ENCODE assay signal across 14 cellular contexts in genomic region chr2:34912084-34912483, GRCh38.
DNase-seq lines count a peak whose midpoint lies in the region; ATAC-seq, FAIRE-seq and TF ChIP-seq lines count a peak whose summit lies in the region.
"Had no signal": no experiment of that assay in that cellular context is flagged by ENCODE, and none has a peak within 500 bp of the region (broad histone marks: within the 10 kb centered on the region; RNA-seq: fewer than 3 reads in every experiment).

No MANE protein-coding gene starts in this region.

- no peaks in the 10 kb centered on the region for H3K4me1 ChIP-seq in GM12878 (ENCODE audit: control insufficient read depth, insufficient read depth, low read length)
- no peaks in the 10 kb centered on the region for H3K4me1 ChIP-seq in CD4-positive, alpha-beta memory T cell (ENCODE audit: insufficient read depth, low read length)
- H3K4me1 ChIP-seq: heart right ventricle, parathyroid adenoma had no signal

- no peak overlapping the region for H3K4me2 ChIP-seq in GM12878 (ENCODE audit: control insufficient read depth, insufficient read depth)

- intact Hi-C loops in GM12878 (cut with micrococcal nuclease; ENCODE audit: unreplicated experiment) = no loop called here
- intact Hi-C loops in CD4-positive, alpha-beta memory T cell (cut with micrococcal nuclease) = no loop called here

- in situ Hi-C loops in GM12878 (cut with MboI) = no loop called here
- in situ Hi-C loops in KBM-7 (cut with MboI; ENCODE audit: low pct_unique_long_range_greater_than_20kb, low sequenced_read_pairs) = no loop called here

- H3K36me3 ChIP-seq in GM12878 (ENCODE audit: control insufficient read depth in 2 of 2, insufficient read depth in 2 of 2, low read length in 1 of 2) = no peaks in the 10 kb centered on the region
- H3K36me3 ChIP-seq in CD4-positive, alpha-beta memory T cell (ENCODE audit: insufficient read depth, low read length) = no peaks in the 10 kb centered on the region
- H3K36me3 ChIP-seq: heart right ventricle, thoracic aorta had no signal

- no peak overlapping the region for H3K4me3 Mint-ChIP-seq in stimulated activated effector memory CD8-positive, alpha-beta T cell treated with anti-CD3 and anti-CD28 coated beads, Interleukin-12 subunit alpha, Interleukin-12 subunit beta, amount 100 ng/mL, for 72 hours
- no peak overlapping the region for H3K4me3 Mint-ChIP-seq in CD4-positive, alpha-beta memory T cell

- DNase-seq in GM12878 (ENCODE audit: low read depth, low spot score) (peak; percentile 9), KBM-7 (no peak)
- no peak for DNase-seq in stimulated activated effector memory CD8-positive, alpha-beta T cell treated with anti-CD3 and anti-CD28 coated beads, Interleukin-12 subunit alpha, Interleukin-12 subunit beta, amount 100 ng/mL, for 72 hours (ENCODE audit: low spot score in 2 of 2)
- no peak for DNase-seq in CD4-positive, alpha-beta memory T cell
- DNase-seq: aorta, heart right ventricle, NCI-H187 treated with DMSO at 0.1 percent for 48 hours had no signal

- RAD21 ChIA-PET in GM12878 (lab: Charles Lee; ENCODE audit: unreplicated experiment) = no interaction called here

- no peak for TF ChIP-seq POLR2A in GM12878 (IDR thresholded peaks at IDR 0.05; ENCODE audit: low read depth, low read length)

- H4K20me1 ChIP-seq in GM12878 (ENCODE audit: control insufficient read depth, insufficient read depth) = no peaks in the 10 kb centered on the region

- H3K79me2 ChIP-seq in GM12878 (ENCODE audit: control insufficient read depth, insufficient read depth, low read length) = no peaks in the 10 kb centered on the region
- H3K79me2 ChIP-seq: parathyroid adenoma had no signal

- peak; percentile 31 for FAIRE-seq in GM12878 (lab: Jason Lieb, UNC)
- FAIRE-seq: GM18507, HTR-8/SVneo had no signal

- H2AFZ ChIP-seq in GM12878 (ENCODE audit: control insufficient read depth, low read depth, low read length) = no peak overlapping the region
- H2AFZ ChIP-seq: parathyroid adenoma had no signal

- no peak for TF ChIP-seq RAD21 in GM12878 (IDR thresholded peaks at IDR 0.05; ENCODE audit: insufficient read depth, low read depth, low read length)

- BruUV-seq in GM12878 (replicated peaks; lab: Mats Ljungman, UMichigan) = no TSS peak

- no peaks in the 10 kb centered on the region for H3K9me3 ChIP-seq in GM12878 (replicated peaks; ENCODE audit: control insufficient read depth, insufficient read depth, low read length)
- H3K9me3 ChIP-seq in CD4-positive, alpha-beta memory T cell (ENCODE audit: control insufficient read depth in 1 of 2, low read length in 2 of 2) = peaks cover 0 to 4% of the 10 kb centered on the region in 2 donors
- H3K9me3 ChIP-seq: thoracic aorta had no signal

- H3K27me3 ChIP-seq in GM12878 (replicated peaks in 1 of 2; ENCODE audit: control insufficient read depth in 2 of 2, insufficient read depth in 2 of 2, low read length in 1 of 2) = no peaks in the 10 kb centered on the region
- H3K27me3 ChIP-seq in CD4-positive, alpha-beta memory T cell (ENCODE audit: insufficient read depth, low read length) = no peaks in the 10 kb centered on the region
- H3K27me3 ChIP-seq: heart right ventricle had no signal

- H3K9ac ChIP-seq in GM12878 (ENCODE audit: control insufficient read depth, insufficient read depth, low read length) = no peak overlapping the region
- H3K9ac ChIP-seq: parathyroid adenoma had no signal

- CTCF ChIA-PET in GM12878 (lab: Yijun Ruan, JAX) = interaction anchor here (0.6 kb wide), 1 partner anchor 232 kb away, joined by 3 read pairs; no protein-coding TSS in a partner anchor
- CTCF ChIA-PET in CD4-positive, alpha-beta memory T cell (lab: Charles Lee; ENCODE audit: partially characterized antibody) = no interaction called here

- SMC1A ChIA-PET in GM12878 (lab: Charles Lee; ENCODE audit: uncharacterized antibody, unreplicated experiment) = no interaction called here

- WGBS in GM12878 (ENCODE audit: insufficient coverage, insufficient replicate concordance, low lambda C conversion rate, missing lambda C conversion rate) = 18% methylated on average over 2 of the region's 2 CpGs

- POLR2A ChIA-PET in GM12878 (lab: Charles Lee) = no interaction called here
- POLR2A ChIA-PET in CD4-positive, alpha-beta memory T cell (lab: Charles Lee; ENCODE audit: partially characterized antibody) = no interaction called here

- H3K27me3 Mint-ChIP-seq in CD4-positive, alpha-beta memory T cell = no peaks in the 10 kb centered on the region

- H3K4me1 Mint-ChIP-seq in stimulated activated effector memory CD8-positive, alpha-beta T cell treated with anti-CD3 and anti-CD28 coated beads, Interleukin-12 subunit alpha, Interleukin-12 subunit beta, amount 100 ng/mL, for 72 hours = no peaks in the 10 kb centered on the region
- H3K4me1 Mint-ChIP-seq in CD4-positive, alpha-beta memory T cell = no peaks in the 10 kb centered on the region

- no peak for TF ChIP-seq EP300 in GM12878 (IDR thresholded peaks at IDR 0.05; ENCODE audit: borderline replicate concordance in 1 of 2, control insufficient read depth in 1 of 2, low read depth in 2 of 2, low read length in 2 of 2)

- H3K36me3 Mint-ChIP-seq in stimulated activated effector memory CD8-positive, alpha-beta T cell treated with anti-CD3 and anti-CD28 coated beads, Interleukin-12 subunit alpha, Interleukin-12 subunit beta, amount 100 ng/mL, for 72 hours = no peaks in the 10 kb centered on the region
- H3K36me3 Mint-ChIP-seq in CD4-positive, alpha-beta memory T cell = no peaks in the 10 kb centered on the region

- H3K27ac Mint-ChIP-seq in stimulated activated effector memory CD8-positive, alpha-beta T cell treated with anti-CD3 and anti-CD28 coated beads, Interleukin-12 subunit alpha, Interleukin-12 subunit beta, amount 100 ng/mL, for 72 hours = no peak overlapping the region
- H3K27ac Mint-ChIP-seq in CD4-positive, alpha-beta memory T cell = no peak overlapping the region

- no peak for TF ChIP-seq CTCF in GM12878 (IDR thresholded peaks at IDR 0.05 in 2 of 3, conservative IDR thresholded peaks at IDR 0.05 in 1 of 3; ENCODE audit: control insufficient read depth in 2 of 3, extremely low read depth in 1 of 3, insufficient read depth in 1 of 3, low read depth in 3 of 3, low read length in 3 of 3)

- H3K4me3 ChIP-seq in GM12878 = no peak overlapping the region
- no peak overlapping the region for H3K4me3 ChIP-seq in CD4-positive, alpha-beta memory T cell (ENCODE audit: low read length in 2 of 2)
- H3K4me3 ChIP-seq: heart right ventricle, thoracic aorta had no signal

- peaks cover 9% of the 10 kb centered on the region for H3K9me3 Mint-ChIP-seq in stimulated activated effector memory CD8-positive, alpha-beta T cell treated with anti-CD3 and anti-CD28 coated beads, Interleukin-12 subunit alpha, Interleukin-12 subunit beta, amount 100 ng/mL, for 72 hours
- H3K9me3 Mint-ChIP-seq in CD4-positive, alpha-beta memory T cell = peaks cover 0 to 12% (median under 1%) of the 10 kb centered on the region in 8 donors

- ATAC-seq in GM19035 (IDR thresholded peaks at IDR 0.05; ENCODE audit: unreplicated experiment) = peak; percentile 89
- peak; percentile 99 for ATAC-seq in GM21786 (IDR thresholded peaks at IDR 0.05; ENCODE audit: unreplicated experiment)
- peak; percentile 94 for ATAC-seq in HG03175 (IDR thresholded peaks at IDR 0.05; ENCODE audit: unreplicated experiment)
- peak; percentile 97 for ATAC-seq in GM12878
- no peak for ATAC-seq in stimulated activated effector memory CD8-positive, alpha-beta T cell treated with anti-CD3 and anti-CD28 coated beads, Interleukin-12 subunit alpha, Interleukin-12 subunit beta, amount 100 ng/mL, for 72 hours
- ATAC-seq: heart right ventricle had no signal

- no peak overlapping the region for H3K27ac ChIP-seq in GM12878 (ENCODE audit: control insufficient read depth, insufficient read depth)
- H3K27ac ChIP-seq in CD4-positive, alpha-beta memory T cell (ENCODE audit: low read depth, low read length) = no peak overlapping the region
- H3K27ac ChIP-seq: heart right ventricle, parathyroid adenoma, thoracic aorta had no signal

TF ChIP-seq in GM12878, 131 proteins besides CTCF, POLR2A, EP300 and RAD21:
- TF ChIP-seq MEF2A (IDR thresholded peaks at IDR 0.05; ENCODE audit: insufficient read depth, low read depth, low read length) = 0 out of 2 replicates have a peak, but pooled peaks have one; percentile 16
- TF ChIP-seq BCL11A (IDR thresholded peaks at IDR 0.05; ENCODE audit: low read depth, low read length) = no peak
